Comparison of ENCODE assay signal across 20 cellular contexts in genomic region chr17:8662076-8662831, GRCh38. TPM values are rescaled to one million over a fixed set of nuclear protein-coding genes. Genes with fewer than 3 reads are reported as not detected.
DNase-seq lines count a peak whose midpoint lies in the region; ATAC-seq, FAIRE-seq and TF ChIP-seq lines count a peak whose summit lies in the region.
"Had no signal": no experiment of that assay in that cellular context is flagged by ENCODE, and none has a peak within 500 bp of the region (broad histone marks: within the 10 kb centered on the region; RNA-seq: fewer than 3 reads in every experiment).

No MANE protein-coding gene starts in this region.

- no peak overlapping the region for H3K9ac ChIP-seq in K562 (ENCODE audit: insufficient read depth in 1 of 2, low read depth in 2 of 2, low read length in 2 of 2)
- H3K9ac ChIP-seq: BLaER1, GM23248 had no signal

- CTCF ChIA-PET in HEK293 (lab: Yijun Ruan, JAX), result interaction anchor here (0.6 to 1.0 kb wide), 4 partner anchors 11 to 279 kb away, joined by 3 read pairs; no protein-coding TSS in a partner anchor
- CTCF ChIA-PET in K562 (lab: Yijun Ruan, JAX; ENCODE audit: low intra/inter-chr PET ratio), result no interaction called here
- CTCF ChIA-PET in activated CD8-positive, alpha-beta memory T cell treated with anti-CD3 and anti-CD28 coated beads, Interleukin-2, amount 10 ng/mL, durations not matched to agents 7 days and 5 days (lab: Charles Lee), result interaction anchor here (2.0 kb wide), 1 partner anchor 12 kb away, joined by 5 read pairs; no protein-coding TSS in a partner anchor

- H3K79me2 ChIP-seq in K562 (ENCODE audit: control insufficient read depth, insufficient read depth, low read length), result no peaks in the 10 kb centered on the region

- no peak overlapping the region for H3K27ac Mint-ChIP-seq in activated CD8-positive, alpha-beta memory T cell treated with anti-CD3 and anti-CD28 coated beads, Interleukin-2, amount 10 ng/mL, durations not matched to agents 7 days and 5 days
- H3K27ac Mint-ChIP-seq: CD14-positive monocyte; CD4-positive, alpha-beta memory T cell; IgD-negative memory B cell had no signal

- no peak for ATAC-seq in K562
- no peak for ATAC-seq in activated CD8-positive, alpha-beta memory T cell treated with anti-CD3 and anti-CD28 coated beads, Interleukin-2, amount 10 ng/mL, durations not matched to agents 7 days and 5 days
- no peak for ATAC-seq in HG03025 (IDR thresholded peaks at IDR 0.05; ENCODE audit: low FRiP score, unreplicated experiment)
- no peak for ATAC-seq in HG03196 (IDR thresholded peaks at IDR 0.05; ENCODE audit: unreplicated experiment)
- ATAC-seq: HepG2 had no signal

- H3K4me1 ChIP-seq in HEK293 (ENCODE audit: control insufficient read depth, insufficient read depth, low read length), result no peaks in the 10 kb centered on the region
- H3K4me1 ChIP-seq in K562 (replicated peaks in 1 of 2; ENCODE audit: control insufficient read depth in 2 of 2, insufficient read depth in 2 of 2, low read length in 2 of 2), result no peaks in the 10 kb centered on the region
- H3K4me1 ChIP-seq: BLaER1, HAP-1 had no signal

- no peak overlapping the region for H3K4me2 ChIP-seq in K562 (ENCODE audit: insufficient read depth, low read length)
- H3K4me2 ChIP-seq: BLaER1 had no signal

- no peak for TF ChIP-seq CTCF in HEK293 (tag by site-specific recombination; IDR thresholded peaks at IDR 0.05)
- no peak for TF ChIP-seq CTCF in K562 (IDR thresholded peaks at IDR 0.05 in 2 of 3, conservative IDR thresholded peaks at IDR 0.05 in 1 of 3; ENCODE audit: insufficient read depth in 2 of 3, low read depth in 1 of 3, low read length in 3 of 3)

- BruUV-seq in K562 (replicated peaks; lab: Mats Ljungman, UMichigan), result no TSS peak

- DNase-seq in K562 (ENCODE audit: extremely low read depth in 1 of 4, low spot score in 3 of 4), result no peak
- DNase-seq in kidney tubule cell (ENCODE audit: low spot score), result peak; percentile 15
- no peak for DNase-seq in activated CD8-positive, alpha-beta memory T cell treated with anti-CD3 and anti-CD28 coated beads, Interleukin-2, amount 10 ng/mL, durations not matched to agents 7 days and 5 days
- DNase-seq in posterior vena cava (ENCODE audit: low spot score), result no peak
- DNase-seq: 8988T; CD4-positive, alpha-beta memory T cell; DMS153; DMS79; GM23248 had no signal

- H3K9me1 ChIP-seq in K562 (ENCODE audit: control insufficient read depth, insufficient read depth, low read length), result no peaks in the 10 kb centered on the region

- H3K36me3 ChIP-seq in HEK293 (ENCODE audit: control insufficient read depth in 2 of 2, insufficient read depth in 1 of 2, low read length in 2 of 2), result no peaks in the 10 kb centered on the region
- H3K36me3 ChIP-seq in K562 (ENCODE audit: control insufficient read depth, insufficient read depth, low read length), result no peaks in the 10 kb centered on the region
- H3K36me3 ChIP-seq: BLaER1, HAP-1 had no signal

- FAIRE-seq in K562 (lab: Jason Lieb, UNC), result no peak
- FAIRE-seq: GM12891, GM19239, HepG2 had no signal

- peaks cover 7% of the 10 kb centered on the region for H3K4me1 Mint-ChIP-seq in activated CD8-positive, alpha-beta memory T cell treated with anti-CD3 and anti-CD28 coated beads, Interleukin-2, amount 10 ng/mL, durations not matched to agents 7 days and 5 days
- H3K4me1 Mint-ChIP-seq: CD14-positive monocyte; CD4-positive, alpha-beta memory T cell; IgD-negative memory B cell had no signal

- POLR2A ChIA-PET in HEK293 (lab: Yijun Ruan, JAX) (no interaction called here), K562 (lab: Yijun Ruan, JAX) (interaction anchor here (2.4 kb wide), 1 partner anchor 11 kb away, joined by 13 read pairs; no protein-coding TSS in a partner anchor)

- no peak overlapping the region for H2AFZ ChIP-seq in K562 (ENCODE audit: low read depth, low read length)
- H2AFZ ChIP-seq: GM23248 had no signal

- H3K9me3 ChIP-seq in HEK293 (ENCODE audit: control insufficient read depth, insufficient read depth, low read depth, low read length) (no peaks in the 10 kb centered on the region), K562 (replicated peaks; ENCODE audit: control insufficient read depth, insufficient read depth, low read depth, low read length) (no peaks in the 10 kb centered on the region)
- H3K9me3 ChIP-seq: HAP-1 had no signal

- H3K27me3 ChIP-seq in K562 (ENCODE audit: control insufficient read depth in 2 of 2, insufficient read depth in 2 of 2, low read length in 2 of 2), result peaks cover 6 to 15% of the 10 kb centered on the region in 2 experiments; a peak in 4 of 5 replicates
- H3K27me3 ChIP-seq: BLaER1 had no signal

- H3K36me3 Mint-ChIP-seq in activated CD8-positive, alpha-beta memory T cell treated with anti-CD3 and anti-CD28 coated beads, Interleukin-2, amount 10 ng/mL, durations not matched to agents 7 days and 5 days, result no peaks in the 10 kb centered on the region
- H3K36me3 Mint-ChIP-seq: CD14-positive monocyte; CD4-positive, alpha-beta memory T cell; IgD-negative memory B cell had no signal

- 2% methylated on average over 4 of the region's 4 CpGs for WGBS in K562 (ENCODE audit: insufficient coverage, low coverage, missing lambda C conversion rate)

- TF ChIP-seq RAD21 in K562 (CRISPR knock-in tag; conservative IDR thresholded peaks at IDR 0.05 in 1 of 2, IDR thresholded peaks at IDR 0.05 in 1 of 2), result no peak

- no peak for TF ChIP-seq POLR2A in K562 (conservative IDR thresholded peaks at IDR 0.05)

- H4K20me1 ChIP-seq in K562 (replicated peaks; ENCODE audit: control insufficient read depth, insufficient read depth, low read length), result no peaks in the 10 kb centered on the region
- H4K20me1 ChIP-seq: BLaER1 had no signal

- no peak overlapping the region for H3K27ac ChIP-seq in HEK293 (ENCODE audit: extremely low read depth, low read depth, low read length)
- no peak overlapping the region for H3K27ac ChIP-seq in K562 (ENCODE audit: extremely low read depth, low read depth, low read length)
- peak overlapping the region; percentile 41 for H3K27ac ChIP-seq in temporal lobe (ENCODE audit: low read depth, low read length)
- H3K27ac ChIP-seq: BLaER1, GM23248 had no signal

- intact Hi-C loops in K562 (cut with micrococcal nuclease), result no loop called here
- intact Hi-C loops in posterior vena cava (cut with DNase I), result no loop called here

- H3K4me3 ChIP-seq in HEK293 (ENCODE audit: low read depth, low read length) (no peak overlapping the region), K562 (no peak overlapping the region)
- H3K4me3 ChIP-seq: BLaER1, GM23248, HAP-1 had no signal

- peaks cover 11% of the 10 kb centered on the region for H3K27me3 Mint-ChIP-seq in activated CD8-positive, alpha-beta memory T cell treated with anti-CD3 and anti-CD28 coated beads, Interleukin-2, amount 10 ng/mL, durations not matched to agents 7 days and 5 days

- no peak overlapping the region for H3K4me3 Mint-ChIP-seq in activated CD8-positive, alpha-beta memory T cell treated with anti-CD3 and anti-CD28 coated beads, Interleukin-2, amount 10 ng/mL, durations not matched to agents 7 days and 5 days
- H3K4me3 Mint-ChIP-seq: CD14-positive monocyte; CD4-positive, alpha-beta memory T cell; IgD-negative memory B cell had no signal

- H3K9me3 Mint-ChIP-seq in activated CD8-positive, alpha-beta memory T cell treated with anti-CD3 and anti-CD28 coated beads, Interleukin-2, amount 10 ng/mL, durations not matched to agents 7 days and 5 days (ENCODE audit: low read depth), result no peaks in the 10 kb centered on the region

- no peak for TF ChIP-seq EP300 in K562 (IDR thresholded peaks at IDR 0.05; ENCODE audit: low read length)

- in situ Hi-C loops in K562 (cut with MboI), result no loop called here

TF ChIP-seq in HEK293, 187 proteins besides CTCF, POLR2A, EP300 and RAD21 (continues in another document):
- TF ChIP-seq ZNF366 (tag by site-specific recombination; conservative IDR thresholded peaks at IDR 0.05), result peak; percentile 87

RNA-seq across cellular contexts. Expression of gene MYH10, which starts 31.7 kb away (rescaled TPM):
- total RNA-seq in K562 (2011; cell fraction: chromatin; rRNA removed; ENCODE audit: low replicate concordance), result 67.4 and 250 TPM in 2 replicates
- 31.9 and 47.6 TPM in 2 replicates for total RNA-seq in K562 (2011; cell fraction: nucleolus; rRNA removed)
- total RNA-seq in K562 (2011; cell fraction: nucleoplasm; rRNA removed), result 49.3 and 53.9 TPM in 2 replicates
- total RNA-seq in K562 (2014; rRNA removed), result 83.7 and 92.6 TPM in 2 replicates
- total RNA-seq in K562 (2014; rRNA removed; fragmentation: Illumina TruSeq; extraction: Trizol), result 41.3 and 48.4 TPM in 2 replicates
- total RNA-seq in K562 (2015; rRNA removed; fragmentation: Illumina TruSeq; extraction: Trizol), result 38.5 and 39.7 TPM in 2 replicates
- 90.1 and 95.3 TPM in 2 replicates for total RNA-seq in K562 (2021)
- 34.6 and 38.8 TPM in 2 replicates for polyA plus RNA-seq in K562 (2011; rRNA removed)
- polyA plus RNA-seq in K562 (2011; cell fraction: cytosol; rRNA removed), result 27.1 and 27.6 TPM in 2 replicates
- polyA plus RNA-seq in K562 (2011; cell fraction: nucleus; rRNA removed), result 41.9 and 53.7 TPM in 2 replicates
- 35.6 and 48.6 TPM in 2 replicates for polyA plus RNA-seq in K562 (2012)
- polyA plus RNA-seq in K562 (2014; fragmentation: Illumina TruSeq; extraction: Trizol), result 59.0 and 68.9 TPM in 2 replicates
- polyA plus RNA-seq in K562 (2014; fragmentation: Nextera tagmentation; extraction: Ambion mirVana), result 10 to 100 TPM; 16.3 to 26.1 TPM
- 38.7 and 39.3 TPM in 2 replicates for polyA plus RNA-seq in K562 (2014; rRNA removed)
- polyA minus RNA-seq in K562 (2011; rRNA and poly(A)+ RNA removed), result 95.5 and 107 TPM in 2 replicates
- polyA minus RNA-seq in K562 (2011; cell fraction: cytosol; rRNA and poly(A)+ RNA removed), result 77.2 and 89.1 TPM in 2 replicates
- 28.9 and 59.1 TPM in 2 replicates for polyA minus RNA-seq in K562 (2011; cell fraction: nucleus; rRNA and poly(A)+ RNA removed)
- total RNA-seq in temporal lobe, result 107 TPM
- 10 to 100 TPM in 1 of 2 experiments, 1 to 10 TPM in 1; 8.1 to 30.4 TPM for total RNA-seq in activated CD8-positive, alpha-beta memory T cell treated with anti-CD3 and anti-CD28 coated beads, Interleukin-2, amount 10 ng/mL, durations not matched to agents 7 days and 5 days
- total RNA-seq in posterior vena cava, result 100 to 1,000 TPM; 232 to 233 TPM
